ENCODE assay signal across 23 cellular contexts in genomic region chr3:144557515-144557914, GRCh38.
"Had no signal": no experiment of that assay in that cellular context is flagged by ENCODE, and none has a peak within 500 bp of the region (broad histone marks: within the 10 kb centered on the region; RNA-seq: fewer than 3 reads in every experiment).

No MANE protein-coding gene starts in this region.

- H3K9ac ChIP-seq: neural progenitor cell had no signal

- H3K4me3 ChIP-seq: adrenal gland, cardiac muscle cell, neural progenitor cell, smooth muscle cell, stomach, suprapubic skin, tibial nerve had no signal

- H3K36me3 ChIP-seq: adrenal gland, cardiac muscle cell, neural progenitor cell, stomach, suprapubic skin, tibial nerve had no signal

- H2AFZ ChIP-seq: neural progenitor cell had no signal

- DNase-seq: activated CD4-positive, alpha-beta T cell treated with anti-CD3 and anti-CD28 coated beads for 4 hours; activated CD4-positive, alpha-beta T cell treated with anti-CD3 and anti-CD28 coated beads, Interleukin-2, amount 50 U/mL, for 48 hours; activated CD4-positive, CD25-positive, alpha-beta regulatory T cell; activated CD8-positive, alpha-beta memory T cell treated with anti-CD3 and anti-CD28 coated beads, Interleukin-2, amount 50 U/mL, for 48 hours; activated naive CD4-positive, alpha-beta T cell; activated T-cell treated with anti-CD3 and anti-CD28 coated beads, Interleukin-2, amount 50 U/mL, for 4 hours; adrenal gland; cortex of kidney; erythroblast; glutamatergic neuron; hypothalamus; mesenchymal stem cell; stimulated activated CD4-positive, alpha-beta T cell treated with anti-CD3 and anti-CD28 coated beads, Interleukin-15, amount 100 ng/mL, for 24 hours; stomach; T-helper 17 cell had no signal

- ATAC-seq: activated T-cell treated with anti-CD3 and anti-CD28 coated beads, Interleukin-2, amount 50 U/mL, for 4 hours; sciatic nerve; stimulated activated memory B cell treated with anti-CD40 and anti-IgM and Interleukin-4, amounts not matched to agents 10 μg/mL and 1 μg/mL and 100 μg/mL, for 72 hours; T-helper 17 cell had no signal

- H3K4me2 ChIP-seq: neural progenitor cell had no signal

- H3K4me1 ChIP-seq: adrenal gland, stomach, suprapubic skin, tibial nerve had no signal

- H3K27ac ChIP-seq: adrenal gland, cardiac muscle cell, neural progenitor cell, stomach, suprapubic skin, tibial nerve had no signal

- FAIRE-seq: frontal cortex had no signal

- H3K9me3 ChIP-seq: adrenal gland, stomach, suprapubic skin, tibial nerve had no signal

- H3K27me3 ChIP-seq: adrenal gland, cardiac muscle cell, neural progenitor cell, stomach, suprapubic skin, tibial nerve had no signal
